ENCODE assay signal across 35 cellular contexts in genomic region chr20:58787211-58788067, GRCh38.
"Had no signal": no experiment of that assay in that cellular context is flagged by ENCODE, and none has a peak within 500 bp of the region (broad histone marks: within the 10 kb centered on the region; RNA-seq: fewer than 3 reads in every experiment).

No MANE protein-coding gene starts in this region.

- H3K27ac Mint-ChIP-seq: activated CD4-positive, alpha-beta memory T cell treated with anti-CD3 and anti-CD28 coated beads, Interleukin-2, amount 10 ng/mL, durations not matched to agents 7 days and 5 days; activated CD8-positive, alpha-beta memory T cell treated with anti-CD3 and anti-CD28 coated beads, Interleukin-2, amount 10 ng/mL, durations not matched to agents 7 days and 5 days; activated naive CD4-positive, alpha-beta T cell treated with anti-CD3 and anti-CD28 coated beads, Interleukin-2, amount 10 ng/mL, durations not matched to agents 7 days and 5 days; activated naive CD8-positive, alpha-beta T cell; activated naive CD8-positive, alpha-beta T cell treated with anti-CD3 and anti-CD28 coated beads, Interleukin-2, amount 50 U/mL, for 24 hours; T-cell had no signal

- H3K36me3 Mint-ChIP-seq: activated CD8-positive, alpha-beta memory T cell treated with anti-CD3 and anti-CD28 coated beads, Interleukin-2, amount 10 ng/mL, durations not matched to agents 7 days and 5 days; activated naive CD4-positive, alpha-beta T cell treated with anti-CD3 and anti-CD28 coated beads, Interleukin-2, amount 10 ng/mL, durations not matched to agents 7 days and 5 days; activated naive CD8-positive, alpha-beta T cell; brain; T-cell had no signal

- H3K4me3 Mint-ChIP-seq: activated CD4-positive, alpha-beta memory T cell treated with anti-CD3 and anti-CD28 coated beads, Interleukin-2, amount 10 ng/mL, durations not matched to agents 7 days and 5 days; activated CD8-positive, alpha-beta memory T cell treated with anti-CD3 and anti-CD28 coated beads, Interleukin-2, amount 10 ng/mL, durations not matched to agents 7 days and 5 days; activated naive CD4-positive, alpha-beta T cell treated with anti-CD3 and anti-CD28 coated beads, Interleukin-2, amount 10 ng/mL, durations not matched to agents 7 days and 5 days; activated naive CD8-positive, alpha-beta T cell; activated naive CD8-positive, alpha-beta T cell treated with anti-CD3 and anti-CD28 coated beads, Interleukin-2, amount 50 U/mL, for 24 hours; brain; T-cell had no signal

- H3K27ac ChIP-seq: Peyer's patch, WERI-Rb-1 had no signal

- H3K27me3 ChIP-seq: Peyer's patch had no signal

- H3K9me3 Mint-ChIP-seq: activated CD4-positive, alpha-beta memory T cell treated with anti-CD3 and anti-CD28 coated beads, Interleukin-2, amount 10 ng/mL, durations not matched to agents 7 days and 5 days; activated naive CD4-positive, alpha-beta T cell treated with anti-CD3 and anti-CD28 coated beads, Interleukin-2, amount 10 ng/mL, durations not matched to agents 7 days and 5 days; activated naive CD8-positive, alpha-beta T cell treated with anti-CD3 and anti-CD28 coated beads, Interleukin-2, amount 50 U/mL, for 24 hours; brain; T-cell had no signal

- H3K4me1 ChIP-seq: Peyer's patch had no signal

- ATAC-seq: activated CD8-positive, alpha-beta memory T cell treated with anti-CD3 and anti-CD28 coated beads, Interleukin-2, amount 10 ng/mL, durations not matched to agents 7 days and 5 days; activated naive CD8-positive, alpha-beta T cell treated with anti-CD3 and anti-CD28 coated beads, Interleukin-2, amount 50 U/mL, for 24 hours; PC-3; Right ventricle myocardium inferior; SK-N-SH treated with all-trans-retinoic acid at 6 μM for 48 hours; T-cell had no signal

- H3K36me3 ChIP-seq: Peyer's patch, WERI-Rb-1 had no signal

- DNase-seq: activated CD4-positive, alpha-beta memory T cell treated with anti-CD3 and anti-CD28 coated beads, Interleukin-2, amount 10 ng/mL, durations not matched to agents 7 days and 5 days; activated CD4-positive, alpha-beta T cell treated with anti-CD3 and anti-CD28 coated beads for 1 hour; activated CD4-positive, alpha-beta T cell treated with anti-CD3 and anti-CD28 coated beads for 48 hours; activated CD4-positive, CD25-positive, alpha-beta regulatory T cell; activated CD8-positive, alpha-beta memory T cell treated with anti-CD3 and anti-CD28 coated beads for 24 hours; activated CD8-positive, alpha-beta memory T cell treated with anti-CD3 and anti-CD28 coated beads, Interleukin-2, amount 10 ng/mL, durations not matched to agents 7 days and 5 days; activated CD8-positive, alpha-beta memory T cell treated with anti-CD3 and anti-CD28 coated beads, Interleukin-2, amount 50 U/mL, for 48 hours; activated effector memory CD4-positive, alpha-beta T cell treated with Interleukin-2 at 50 U/mL for 16 hours; activated naive CD4-positive, alpha-beta T cell treated with anti-CD3 and anti-CD28 coated beads, Interleukin-2, amount 10 ng/mL, durations not matched to agents 7 days and 5 days; activated naive CD8-positive, alpha-beta T cell treated with anti-CD3 and anti-CD28 coated beads, Interleukin-2, amount 50 U/mL, for 24 hours; activated T-cell treated with anti-CD3 and anti-CD28 coated beads, Interleukin-2, amount 50 U/mL, for 48 hours; anterior cingulate cortex; caudate nucleus; NCI-H1048; NCI-H1105 treated with DMSO at 0.1 percent for 48 hours; NCI-H1436; NCI-H1694; NCI-H1930; NCI-H2081 treated with DMSO at 0.1 percent for 48 hours; NCI-H226; NCI-H446 treated with DMSO at 0.1 percent for 48 hours; NCI-H524; NK-92 treated with Interleukin-12 subunit alpha and Interleukin-12 subunit beta, amount 100 ng/mL, for 24 hours; PC-3; RPMI8226; SIG-M5; T-cell; T-helper 2 cell; T-helper 9 cell; WERI-Rb-1 had no signal

- H3K4me1 Mint-ChIP-seq: activated CD4-positive, alpha-beta memory T cell treated with anti-CD3 and anti-CD28 coated beads, Interleukin-2, amount 10 ng/mL, durations not matched to agents 7 days and 5 days; activated CD8-positive, alpha-beta memory T cell treated with anti-CD3 and anti-CD28 coated beads, Interleukin-2, amount 10 ng/mL, durations not matched to agents 7 days and 5 days; activated naive CD4-positive, alpha-beta T cell treated with anti-CD3 and anti-CD28 coated beads, Interleukin-2, amount 10 ng/mL, durations not matched to agents 7 days and 5 days; activated naive CD8-positive, alpha-beta T cell treated with anti-CD3 and anti-CD28 coated beads, Interleukin-2, amount 50 U/mL, for 24 hours; T-cell had no signal

- H3K9me3 ChIP-seq: Peyer's patch had no signal

- H3K4me3 ChIP-seq: Peyer's patch had no signal
